Comparison of ENCODE assay signal across 11 cellular contexts in genomic region chr22:28813772-28814518, GRCh38. TPM values are rescaled to one million over a fixed set of nuclear protein-coding genes. Genes with fewer than 3 reads are reported as not detected.
DNase-seq lines count a peak whose midpoint lies in the region; ATAC-seq and TF ChIP-seq lines count a peak whose summit lies in the region.
"Had no signal": no experiment of that assay in that cellular context is flagged by ENCODE, and none has a peak within 500 bp of the region (broad histone marks: within the 10 kb centered on the region; RNA-seq: fewer than 3 reads in every experiment).

No MANE protein-coding gene starts in this region.

- H3K36me3 Mint-ChIP-seq in activated CD4-positive, alpha-beta T cell treated with anti-CD3 and anti-CD28 coated beads, Interleukin-2, amount 10 ng/mL, durations not matched to agents 24 days and 14 days (ENCODE audit: low read depth), result peaks cover 43% of the 10 kb centered on the region

- peak overlapping the region; percentile 1 for H3K27ac ChIP-seq in suprapubic skin

- no peaks in the 10 kb centered on the region for H3K36me3 ChIP-seq in suprapubic skin

- TF ChIP-seq POLR2A in suprapubic skin (IDR thresholded peaks at IDR 0.05), result no peak

- H3K9me3 ChIP-seq in suprapubic skin, result no peaks in the 10 kb centered on the region

- ATAC-seq in left lobe of liver (peak; percentile 74), GM18517 (IDR thresholded peaks at IDR 0.05; ENCODE audit: unreplicated experiment) (no peak), esophagus mucosa (no peak)

- H3K4me3 ChIP-seq in suprapubic skin, result no peak overlapping the region

- WGBS in suprapubic skin, result 77% methylated on average over 2 of the region's 2 CpGs

- TF ChIP-seq CTCF in suprapubic skin (IDR thresholded peaks at IDR 0.05), result no peak

- no peak for TF ChIP-seq EP300 in suprapubic skin (IDR thresholded peaks at IDR 0.05)

- H3K27me3 ChIP-seq in suprapubic skin, result no peaks in the 10 kb centered on the region

- peaks cover 84% of the 10 kb centered on the region for H3K4me1 Mint-ChIP-seq in activated CD4-positive, alpha-beta T cell treated with anti-CD3 and anti-CD28 coated beads, Interleukin-2, amount 10 ng/mL, durations not matched to agents 24 days and 14 days

- DNase-seq in activated CD4-positive, alpha-beta T cell treated with anti-CD3 and anti-CD28 coated beads, Interleukin-2, amount 10 ng/mL, durations not matched to agents 24 days and 14 days, result no peak
- no peak for DNase-seq in activated CD4-positive, alpha-beta T cell treated with anti-CD3 and anti-CD28 coated beads for 4 hours
- peak; percentile 96 for DNase-seq in SIG-M5 treated with dmso at 0.1 percent for 504 hours (lab: John Stamatoyannopoulos, UW; ENCODE audit: unreplicated experiment)
- DNase-seq in left lobe of liver (ENCODE audit: low spot score), result peak; percentile 93
- peak in 1 of 2 donors; percentile 73 for DNase-seq in suprapubic skin (ENCODE audit: low spot score in 2 of 2)
- no peak for DNase-seq in T-helper 9 cell
- DNase-seq: activated naive CD4-positive, alpha-beta T cell treated with anti-CD3 and anti-CD28 coated beads, Interleukin-2, amount 50 U/mL, for 16 hours; KG1 had no signal

- H3K4me3 Mint-ChIP-seq in activated CD4-positive, alpha-beta T cell treated with anti-CD3 and anti-CD28 coated beads, Interleukin-2, amount 10 ng/mL, durations not matched to agents 24 days and 14 days, result peak overlapping the region; percentile 19
- H3K4me3 Mint-ChIP-seq: neural crest cell had no signal

- no peaks in the 10 kb centered on the region for H3K27me3 Mint-ChIP-seq in activated CD4-positive, alpha-beta T cell treated with anti-CD3 and anti-CD28 coated beads, Interleukin-2, amount 10 ng/mL, durations not matched to agents 24 days and 14 days

- H3K4me1 ChIP-seq in suprapubic skin, result peaks cover 40% of the 10 kb centered on the region

- peak overlapping the region; percentile 22 for H3K27ac Mint-ChIP-seq in activated CD4-positive, alpha-beta T cell treated with anti-CD3 and anti-CD28 coated beads, Interleukin-2, amount 10 ng/mL, durations not matched to agents 24 days and 14 days

- no peaks in the 10 kb centered on the region for H3K9me3 Mint-ChIP-seq in activated CD4-positive, alpha-beta T cell treated with anti-CD3 and anti-CD28 coated beads, Interleukin-2, amount 10 ng/mL, durations not matched to agents 24 days and 14 days
- H3K9me3 Mint-ChIP-seq: neural crest cell had no signal

- intact Hi-C loops in activated CD4-positive, alpha-beta T cell treated with anti-CD3 and anti-CD28 coated beads, Interleukin-2, amount 10 ng/mL, durations not matched to agents 24 days and 14 days (cut with micrococcal nuclease), result loop anchor here (2.0 to 5.0 kb wide), 2 partner anchors 15 to 42 kb away; partner anchors contain the start of gene CCDC117

RNA-seq across cellular contexts. Expression of gene XBP1, which starts 13.6 kb away (rescaled TPM):
- 133 and 135 TPM in 2 replicates for total RNA-seq in activated CD4-positive, alpha-beta T cell treated with anti-CD3 and anti-CD28 coated beads, Interleukin-2, amount 10 ng/mL, durations not matched to agents 24 days and 14 days
- total RNA-seq in left lobe of liver, result 389 TPM
- 100 to 1,000 TPM; 220 to 305 (median 237) TPM for total RNA-seq in suprapubic skin
- total RNA-seq in esophagus mucosa, result 107 TPM

RNA-seq across cellular contexts. Expression of gene CCDC117, which starts 41.5 kb away (rescaled TPM):
- 41.2 and 47.7 TPM in 2 replicates for total RNA-seq in activated CD4-positive, alpha-beta T cell treated with anti-CD3 and anti-CD28 coated beads, Interleukin-2, amount 10 ng/mL, durations not matched to agents 24 days and 14 days
- 27.6 TPM for total RNA-seq in left lobe of liver
- 10 to 100 TPM; 12.0 to 21.2 (median 16.6) TPM for total RNA-seq in suprapubic skin
- total RNA-seq in esophagus mucosa, result 8.5 TPM

Comparison
In these comparisons a context has a peak if more than half of its experiments do, and no peak if none do; other contexts are left out.
1. DNase-seq: peak in SIG-M5 treated with dmso at 0.1 percent for 504 hours (single experiment) and left lobe of liver (single experiment); none in activated CD4-positive, alpha-beta T cell treated with anti-CD3 and anti-CD28 coated beads, Interleukin-2, amount 10 ng/mL, durations not matched to agents 24 days and 14 days (single experiment), activated CD4-positive, alpha-beta T cell treated with anti-CD3 and anti-CD28 coated beads for 4 hours (0 of 2) and T-helper 9 cell (single experiment).